In genomic region chr15:85477061-85477460, GRCh38 we compare ENCODE assay signal across 1 cellular context.
TF ChIP-seq lines count a peak whose summit lies in the region.

No MANE protein-coding gene starts in this region.

TF ChIP-seq in SK-N-SH treated with all-trans-retinoic acid at 6 μM for 48 hours, 23 proteins besides CTCF, POLR2A, EP300 and RAD21 (continued from another document):
- TF ChIP-seq GLIS3 (CRISPR knock-in tag; IDR thresholded peaks at IDR 0.05) (no peak), CSRNP3 (CRISPR knock-in tag; IDR thresholded peaks at IDR 0.05) (no peak), ZFP3 (CRISPR knock-in tag; IDR thresholded peaks at IDR 0.05) (no peak), ZC3H10 (CRISPR knock-in tag; IDR thresholded peaks at IDR 0.05) (no peak), ZNF70 (CRISPR knock-in tag; IDR thresholded peaks at IDR 0.05) (no peak), ESRRG (CRISPR knock-in tag; IDR thresholded peaks at IDR 0.05) (no peak), RARB (CRISPR knock-in tag; IDR thresholded peaks at IDR 0.05) (no peak), CSDC2 (CRISPR knock-in tag; IDR thresholded peaks at IDR 0.05) (no peak), TSHZ2 (CRISPR knock-in tag; IDR thresholded peaks at IDR 0.05) (no peak), BACH2 (CRISPR knock-in tag; IDR thresholded peaks at IDR 0.05; ENCODE audit: borderline replicate concordance) (no peak)
TF ChIP-seq in SK-N-SH treated with all-trans-retinoic acid at 6 μM for 48 hours: peak in this region for 0.
